Comparison of ENCODE assay signal across 18 cellular contexts in genomic region chr21:32427958-32428623, GRCh38. TPM values are rescaled to one million over a fixed set of nuclear protein-coding genes. Genes with fewer than 3 reads are reported as not detected.
DNase-seq lines count a peak whose midpoint lies in the region; ATAC-seq and TF ChIP-seq lines count a peak whose summit lies in the region.
"Had no signal": no experiment of that assay in that cellular context is flagged by ENCODE, and none has a peak within 500 bp of the region (broad histone marks: within the 10 kb centered on the region; RNA-seq: fewer than 3 reads in every experiment).

No MANE protein-coding gene starts in this region.

- H3K9me3 ChIP-seq in breast epithelium = no peaks in the 10 kb centered on the region
- H3K9me3 ChIP-seq in hepatocyte (ENCODE audit: low read depth) = no peaks in the 10 kb centered on the region
- H3K9me3 ChIP-seq: BE2C, upper lobe of left lung had no signal

- no peaks in the 10 kb centered on the region for H3K9me2 ChIP-seq in hepatocyte (replicated peaks; ENCODE audit: insufficient read depth)

- no peaks in the 10 kb centered on the region for H4K20me1 ChIP-seq in hepatocyte (ENCODE audit: insufficient read depth, poor library complexity, severe bottlenecking)

- H3K36me3 Mint-ChIP-seq in type B pancreatic cell = no peaks in the 10 kb centered on the region
- H3K36me3 Mint-ChIP-seq: stimulated activated memory B cell treated with anti-CD40 and anti-IgM and Interleukin-4, amounts not matched to agents 10 μg/mL and 1 μg/mL and 100 μg/mL, for 72 hours had no signal

- H3K27me3 ChIP-seq in breast epithelium = no peaks in the 10 kb centered on the region
- no peaks in the 10 kb centered on the region for H3K27me3 ChIP-seq in hepatocyte
- H3K27me3 ChIP-seq: upper lobe of left lung had no signal

- H3K4me3 ChIP-seq in breast epithelium = no peak overlapping the region
- H3K4me3 ChIP-seq in hepatocyte = no peak overlapping the region
- H3K4me3 ChIP-seq: upper lobe of left lung had no signal

- no peak overlapping the region for H3K4me2 ChIP-seq in hepatocyte

- TF ChIP-seq CTCF in RWPE1 (conservative IDR thresholded peaks at IDR 0.05; ENCODE audit: low read depth) (no peak), breast epithelium (IDR thresholded peaks at IDR 0.05) (no peak), hepatocyte (IDR thresholded peaks at IDR 0.05; ENCODE audit: poor library complexity) (no peak), type B pancreatic cell (conservative IDR thresholded peaks at IDR 0.05) (no peak)

- H3K36me3 ChIP-seq in breast epithelium = no peaks in the 10 kb centered on the region
- no peaks in the 10 kb centered on the region for H3K36me3 ChIP-seq in hepatocyte (replicated peaks; ENCODE audit: insufficient read depth, low read depth)
- H3K36me3 ChIP-seq: BE2C, upper lobe of left lung had no signal

- H3K4me3 Mint-ChIP-seq in type B pancreatic cell = no peak overlapping the region
- H3K4me3 Mint-ChIP-seq: activated naive CD4-positive, alpha-beta T cell treated with anti-CD3 and anti-CD28 coated beads, Interleukin-2, amount 50 U/mL, for 24 hours; stimulated activated memory B cell treated with anti-CD40 and anti-IgM and Interleukin-4, amounts not matched to agents 10 μg/mL and 1 μg/mL and 100 μg/mL, for 72 hours; T-helper 2 cell treated with Interferon-gamma antibody and Interleukin-4, amounts not matched to agents 5 μg/mL and 100 μg/mL, for 36 hours had no signal

- POLR2A ChIA-PET in RWPE1 (lab: Yijun Ruan, JAX; ENCODE audit: low non-redundant PET) = no interaction called here

- H3K27ac ChIP-seq in RWPE1 (peak overlapping the region; percentile 98), breast epithelium (peak overlapping the region; percentile 72 to 84), hepatocyte (peak overlapping the region; percentile 29)

- intact Hi-C loops in breast epithelium (cut with DNase I; ENCODE audit: low total_unique reads) = no loop called here

- H3K4me1 Mint-ChIP-seq in type B pancreatic cell (ENCODE audit: unreplicated experiment) = no peaks in the 10 kb centered on the region
- H3K4me1 Mint-ChIP-seq: stimulated activated memory B cell treated with anti-CD40 and anti-IgM and Interleukin-4, amounts not matched to agents 10 μg/mL and 1 μg/mL and 100 μg/mL, for 72 hours had no signal

- WGBS in hepatocyte (ENCODE audit: low lambda C conversion rate, missing lambda C conversion rate) = 68% methylated on average over 10 of the region's 10 CpGs

- peak overlapping the region; percentile 15 for H3K27ac Mint-ChIP-seq in type B pancreatic cell
- H3K27ac Mint-ChIP-seq: activated naive CD4-positive, alpha-beta T cell treated with anti-CD3 and anti-CD28 coated beads, Interleukin-2, amount 50 U/mL, for 24 hours; stimulated activated memory B cell treated with anti-CD40 and anti-IgM and Interleukin-4, amounts not matched to agents 10 μg/mL and 1 μg/mL and 100 μg/mL, for 72 hours; T-helper 2 cell treated with Interferon-gamma antibody and Interleukin-4, amounts not matched to agents 5 μg/mL and 100 μg/mL, for 36 hours had no signal

- peaks cover 6 to 9% of the 10 kb centered on the region in 2 donors for H3K4me1 ChIP-seq in breast epithelium
- no peaks in the 10 kb centered on the region for H3K4me1 ChIP-seq in hepatocyte (ENCODE audit: insufficient read depth)
- H3K4me1 ChIP-seq: BE2C had no signal

- no peak for TF ChIP-seq POLR2A in breast epithelium (IDR thresholded peaks at IDR 0.05)

- ATAC-seq in HG03460 (IDR thresholded peaks at IDR 0.05; ENCODE audit: unreplicated experiment) = no peak
- no peak for ATAC-seq in HG03432 (IDR thresholded peaks at IDR 0.05; ENCODE audit: unreplicated experiment)
- no peak for ATAC-seq in GM18858 (IDR thresholded peaks at IDR 0.05; ENCODE audit: unreplicated experiment)
- ATAC-seq: stimulated activated memory B cell treated with anti-CD40 and anti-IgM and Interleukin-4, amounts not matched to agents 10 μg/mL and 1 μg/mL and 100 μg/mL, for 72 hours had no signal

- no peak overlapping the region for H2AFZ ChIP-seq in hepatocyte

- DNase-seq in RWPE1 (ENCODE audit: low spot score) (no peak), breast epithelium (ENCODE audit: low spot score in 2 of 2) (no peak), hepatocyte (ENCODE audit: low spot score) (no peak), type B pancreatic cell (ENCODE audit: extremely low spot score, unreplicated experiment) (no peak), inferior parietal cortex (ENCODE audit: extremely low spot score) (no peak)
- DNase-seq: activated CD4-positive, CD25-positive, alpha-beta regulatory T cell treated with anti-CD3 and anti-CD28 coated beads, Interleukin-2, amount 50 U/mL, for 72 hours; BE2C; NCI-H1105 treated with DMSO at 0.1 percent for 48 hours; NCI-H526; nucleus accumbens; upper lobe of left lung had no signal

- CTCF ChIA-PET in RWPE1 (lab: Yijun Ruan, JAX) = no interaction called here

- peaks cover 6% of the 10 kb centered on the region for H3K9me3 Mint-ChIP-seq in type B pancreatic cell
- H3K9me3 Mint-ChIP-seq: activated naive CD4-positive, alpha-beta T cell treated with anti-CD3 and anti-CD28 coated beads, Interleukin-2, amount 50 U/mL, for 24 hours; T-helper 2 cell treated with Interferon-gamma antibody and Interleukin-4, amounts not matched to agents 5 μg/mL and 100 μg/mL, for 36 hours had no signal

- peaks cover 1% of the 10 kb centered on the region for H3K27me3 Mint-ChIP-seq in type B pancreatic cell
- H3K27me3 Mint-ChIP-seq: activated naive CD4-positive, alpha-beta T cell treated with anti-CD3 and anti-CD28 coated beads, Interleukin-2, amount 50 U/mL, for 24 hours; stimulated activated memory B cell treated with anti-CD40 and anti-IgM and Interleukin-4, amounts not matched to agents 10 μg/mL and 1 μg/mL and 100 μg/mL, for 72 hours had no signal

- no peaks in the 10 kb centered on the region for H3K79me2 ChIP-seq in hepatocyte

RNA-seq across cellular contexts. Expression of gene EVA1C, which starts 15.6 kb away (rescaled TPM):
- total RNA-seq in breast epithelium = 10 to 100 TPM; 30.2 to 69.8 (median 58.5) TPM
- 2.9 and 3.4 TPM in 2 replicates for total RNA-seq in hepatocyte
- polyA plus RNA-seq in hepatocyte = 2.2 and 4.4 TPM in 2 replicates
- 0.63 and 1.2 TPM in 2 replicates for total RNA-seq in type B pancreatic cell (ENCODE audit: low replicate concordance)
- total RNA-seq: HT1080 had no signal

RNA-seq across cellular contexts. Expression of gene URB1, which starts 35.3 kb away (rescaled TPM):
- total RNA-seq in breast epithelium (10 to 100 TPM; 12.8 to 22.2 (median 20.6) TPM), hepatocyte (10.1 and 13.6 TPM in 2 replicates), type B pancreatic cell (ENCODE audit: low replicate concordance) (18.5 and 19.9 TPM in 2 replicates)
- polyA plus RNA-seq in hepatocyte = 2.9 and 3.4 TPM in 2 replicates

Comparison
In these comparisons a context has a peak if more than half of its experiments do, and no peak if none do; other contexts are left out.
1. H3K27ac ChIP-seq: peak in every context shown above with its lines; median percentile 98 in RWPE1; 78 in breast epithelium; 29 in hepatocyte.